Comparison of ENCODE assay signal across 9 cellular contexts in genomic region chr17:40035162-40035559, GRCh38. TPM values are rescaled to one million over a fixed set of nuclear protein-coding genes. Genes with fewer than 3 reads are reported as not detected.
DNase-seq lines count a peak whose midpoint lies in the region; ATAC-seq and TF ChIP-seq lines count a peak whose summit lies in the region.
"Had no signal": no experiment of that assay in that cellular context is flagged by ENCODE, and none has a peak within 500 bp of the region (broad histone marks: within the 10 kb centered on the region; RNA-seq: fewer than 3 reads in every experiment).

No MANE protein-coding gene starts in this region.

- no peaks in the 10 kb centered on the region for H3K9me3 ChIP-seq in SJCRH30 (replicated peaks)
- no peaks in the 10 kb centered on the region for H3K9me3 ChIP-seq in right cardiac atrium (ENCODE audit: control insufficient read depth, low read length)

- intact Hi-C loops in right cardiac atrium (cut with DNase I), result loop anchor here in 1 of 4 donors (10.0 kb wide), 1 partner anchor 250 kb away; the partner anchor contains the start of gene CDC6

- ATAC-seq in right cardiac atrium, result no peak
- no peak for ATAC-seq in stimulated activated naive B cell treated with anti-CD40 and anti-IgM and Interleukin-4, amounts not matched to agents 10 μg/mL and 1 μg/mL and 100 μg/mL, for 72 hours (replicated peaks)

- in situ Hi-C loops in ACHN (cut with HindIII; ENCODE audit: low pct_ligation_motif_present, low pct_unique_long_range_greater_than_20kb, low sequenced_read_pairs), result no loop called here

- no peak overlapping the region for H3K27ac Mint-ChIP-seq in stimulated activated naive B cell treated with anti-CD40 and anti-IgM and Interleukin-4, amounts not matched to agents 10 μg/mL and 1 μg/mL and 100 μg/mL, for 72 hours

- H3K27me3 Mint-ChIP-seq in stimulated activated naive B cell treated with anti-CD40 and anti-IgM and Interleukin-4, amounts not matched to agents 10 μg/mL and 1 μg/mL and 100 μg/mL, for 72 hours, result no peaks in the 10 kb centered on the region

- H3K9me3 Mint-ChIP-seq in stimulated activated naive B cell treated with anti-CD40 and anti-IgM and Interleukin-4, amounts not matched to agents 10 μg/mL and 1 μg/mL and 100 μg/mL, for 72 hours, result no peaks in the 10 kb centered on the region

- H3K4me3 ChIP-seq in SJCRH30 (no peak overlapping the region), right cardiac atrium (ENCODE audit: low read length) (no peak overlapping the region)

- peaks cover 9% of the 10 kb centered on the region for H3K4me1 ChIP-seq in SJCRH30
- peaks cover 3% of the 10 kb centered on the region for H3K4me1 ChIP-seq in right cardiac atrium (ENCODE audit: control insufficient read depth, insufficient read depth, low read length)

- no peaks in the 10 kb centered on the region for H3K27me3 ChIP-seq in SJCRH30
- H3K27me3 ChIP-seq in right cardiac atrium (ENCODE audit: control insufficient read depth, insufficient read depth), result no peaks in the 10 kb centered on the region

- peaks cover 26 to 44% of the 10 kb centered on the region in 2 donors for H3K36me3 Mint-ChIP-seq in stimulated activated naive B cell treated with anti-CD40 and anti-IgM and Interleukin-4, amounts not matched to agents 10 μg/mL and 1 μg/mL and 100 μg/mL, for 72 hours

- WGBS in right cardiac atrium, result 36% methylated on average over 12 of the region's 12 CpGs

- TF ChIP-seq CTCF in GM12873 (IDR thresholded peaks at IDR 0.05; ENCODE audit: insufficient read depth, low read depth, low read length, missing control alignments), result peak; percentile 58

- H3K36me3 ChIP-seq in SJCRH30, result peaks cover 13% of the 10 kb centered on the region

- H3K27ac ChIP-seq in SJCRH30 (no peak overlapping the region), right cardiac atrium (ENCODE audit: low read length) (no peak overlapping the region)
- H3K27ac ChIP-seq: epithelial cell of prostate had no signal

- DNase-seq in ACHN (peak; percentile 26), SJCRH30 (peak; percentile 28 to 46), right cardiac atrium (peak in 2 of 3 donors; percentile 63 to 68), kidney glomerular epithelial cell (lab: John Stamatoyannopoulos, UW) (no peak), NCI-H226 (no peak)
- no peak for DNase-seq in stimulated activated naive B cell treated with anti-CD40 and anti-IgM and Interleukin-4, amounts not matched to agents 10 μg/mL and 1 μg/mL and 100 μg/mL, for 72 hours
- no peak for DNase-seq in activated CD8-positive, alpha-beta memory T cell treated with anti-CD3 and anti-CD28 coated beads, Interleukin-2, amount 50 U/mL, for 48 hours

- H3K4me3 Mint-ChIP-seq in stimulated activated naive B cell treated with anti-CD40 and anti-IgM and Interleukin-4, amounts not matched to agents 10 μg/mL and 1 μg/mL and 100 μg/mL, for 72 hours, result no peak overlapping the region

- H3K4me1 Mint-ChIP-seq in stimulated activated naive B cell treated with anti-CD40 and anti-IgM and Interleukin-4, amounts not matched to agents 10 μg/mL and 1 μg/mL and 100 μg/mL, for 72 hours, result peaks cover 0 to 4% of the 10 kb centered on the region in 2 donors

RNA-seq across cellular contexts. Expression of gene MED24, which starts 19.0 kb away (rescaled TPM):
- 41.8 and 55.0 TPM in 2 replicates for total RNA-seq in SJCRH30 (2014; rRNA removed; shearing (Covaris generic))
- total RNA-seq in right cardiac atrium, result 10 to 100 TPM; 54.3 to 60.5 (median 54.7) TPM
- 45.1 TPM for polyA plus RNA-seq in right cardiac atrium

RNA-seq across cellular contexts. Expression of gene CSF3, which starts 19.9 kb away (rescaled TPM):
- total RNA-seq in SJCRH30 (2014; rRNA removed; shearing (Covaris generic)), result 0.55 and 1.4 TPM in 2 replicates
- under 1 TPM in 2 of 4 donors, not detected in 2; 0.40 to 0.58 TPM for total RNA-seq in right cardiac atrium
- polyA plus RNA-seq in right cardiac atrium, result 0.97 TPM

RNA-seq across cellular contexts. Expression of gene THRA, which starts 27.6 kb away (rescaled TPM):
- total RNA-seq in SJCRH30 (2014; rRNA removed; shearing (Covaris generic)), result 13.3 and 14.4 TPM in 2 replicates
- total RNA-seq in right cardiac atrium, result 10 to 100 TPM; 80.6 to 99.5 (median 95.9) TPM
- polyA plus RNA-seq in right cardiac atrium, result 73.3 TPM

RNA-seq across cellular contexts. Expression of gene PSMD3, which starts 54.6 kb away (rescaled TPM):
- total RNA-seq in SJCRH30 (2014; rRNA removed; shearing (Covaris generic)), result 128 and 129 TPM in 2 replicates
- total RNA-seq in right cardiac atrium, result 10 to 100 TPM; 80.0 to 83.1 (median 81.1) TPM
- polyA plus RNA-seq in right cardiac atrium, result 85.8 TPM

Comparison
In these comparisons a context has a peak if more than half of its experiments do, and no peak if none do; other contexts are left out.
1. DNase-seq: peak in ACHN (single experiment), SJCRH30 (2 of 2) and right cardiac atrium (2 of 3); none in stimulated activated naive B cell treated with anti-CD40 and anti-IgM and Interleukin-4, amounts not matched to agents 10 μg/mL and 1 μg/mL and 100 μg/mL, for 72 hours (single experiment), kidney glomerular epithelial cell (single experiment), activated CD8-positive, alpha-beta memory T cell treated with anti-CD3 and anti-CD28 coated beads, Interleukin-2, amount 50 U/mL, for 48 hours (single experiment) and NCI-H226 (single experiment).